1 cellular context compared by ENCODE assay signal in genomic region chr11:9462806-9463537, GRCh38.
TF ChIP-seq lines count a peak whose summit lies in the region.

No MANE protein-coding gene starts in this region.

TF ChIP-seq in HepG2, 621 proteins besides CTCF, POLR2A, EP300 and RAD21 (continued from another document):
- no peak for TF ChIP-seq ZGPAT (CRISPR knock-in tag; IDR thresholded peaks at IDR 0.05)
- TF ChIP-seq FOSL2 (CRISPR knock-in tag; IDR thresholded peaks at IDR 0.05): no peak
